ENCODE assay signal across 11 cellular contexts in the genomic region with DNA sequence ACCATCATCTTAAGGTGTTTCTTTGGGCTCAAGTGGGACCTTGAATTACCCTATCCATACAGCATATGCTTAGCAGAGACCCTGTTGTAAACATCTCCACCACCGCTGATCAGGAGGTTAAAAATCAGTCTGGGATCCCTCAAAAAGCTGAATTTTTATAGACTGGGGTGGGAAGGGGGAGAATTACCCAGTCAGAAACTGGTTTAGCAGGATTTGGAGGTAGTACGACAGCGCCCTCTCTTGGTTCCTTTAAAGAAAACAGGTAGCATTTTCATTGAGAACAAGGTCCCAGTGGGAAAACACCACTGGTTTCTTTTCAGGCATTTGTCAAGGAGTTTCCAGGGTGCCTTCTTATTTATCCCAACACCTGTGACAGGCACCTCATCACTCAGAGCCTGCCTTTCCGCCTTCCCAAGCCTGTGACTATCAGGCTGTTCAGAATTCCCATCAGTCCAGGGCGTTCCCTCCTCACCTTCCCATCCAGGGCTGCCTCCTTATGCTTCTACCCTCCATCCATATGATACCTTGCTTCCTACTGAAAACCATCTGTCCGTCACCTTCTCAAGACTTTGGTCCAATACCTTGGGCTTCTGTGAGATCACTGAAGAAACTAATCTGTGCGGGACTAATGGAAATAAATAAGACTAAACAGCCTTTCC.
DNase-seq lines count a peak whose midpoint lies in the region; ATAC-seq and TF ChIP-seq lines count a peak whose summit lies in the region.
"Had no signal": no experiment of that assay in that cellular context is flagged by ENCODE, and none has a peak within 500 bp of the region (broad histone marks: within the 10 kb centered on the region; RNA-seq: fewer than 3 reads in every experiment).

No MANE protein-coding gene starts in this region.

- TF ChIP-seq CTCF in AG04449 (IDR thresholded peaks at IDR 0.05; ENCODE audit: insufficient read depth, low read length, missing control alignments) (peak; percentile 53), HFF-Myc (IDR thresholded peaks at IDR 0.05; ENCODE audit: low read depth, low read length, missing control alignments) (peak; percentile 17), RWPE2 (IDR thresholded peaks at IDR 0.05; ENCODE audit: poor library complexity, severe bottlenecking) (peak; percentile 32), uterus (IDR thresholded peaks at IDR 0.05) (no peak), adrenal gland (IDR thresholded peaks at IDR 0.05) (no peak), gastrocnemius medialis (IDR thresholded peaks at IDR 0.05 in 4 of 5, conservative IDR thresholded peaks at IDR 0.05 in 1 of 5) (no peak)

- CTCF ChIA-PET in AG04449 (lab: Yijun Ruan, JAX): interaction anchor here (0.8 to 3.4 kb wide), 15 partner anchors 8 to 506 kb away, joined by 3 to 51 read pairs (median 5); no protein-coding TSS in a partner anchor

- H3K9me3 ChIP-seq in RWPE2 (ENCODE audit: severe bottlenecking) (no peaks in the 10 kb centered on the region), uterus (no peaks in the 10 kb centered on the region), adrenal gland (replicated peaks in 1 of 3) (no peaks in the 10 kb centered on the region), gastrocnemius medialis (no peaks in the 10 kb centered on the region)

- no peak for DNase-seq in AG04449 (ENCODE audit: low read depth, low spot score)
- no peak for DNase-seq in HFF-Myc (ENCODE audit: extremely low read depth, low read depth)
- no peak for DNase-seq in RWPE2 (ENCODE audit: low spot score)
- DNase-seq in hepatic stellate cell (ENCODE audit: low spot score): peak; percentile 39
- DNase-seq in uterus: no peak
- DNase-seq in adrenal gland: no peak
- no peak for DNase-seq in gastrocnemius medialis
- DNase-seq: activated T-cell treated with anti-CD3 and anti-CD28 coated beads, Interleukin-2, amount 50 U/mL, for 24 hours; CD4-positive, CD25-positive, alpha-beta regulatory T cell; NCI-H1105 treated with DMSO at 0.1 percent for 48 hours had no signal

- ATAC-seq in RWPE2 (ENCODE audit: low read depth) (no peak), HG03025 (IDR thresholded peaks at IDR 0.05; ENCODE audit: low FRiP score, unreplicated experiment) (no peak), gastrocnemius medialis (no peak)

- H3K27me3 ChIP-seq in RWPE2 (ENCODE audit: insufficient read depth, poor library complexity, severe bottlenecking): peaks cover 4% of the 10 kb centered on the region
- H3K27me3 ChIP-seq in uterus: no peaks in the 10 kb centered on the region
- no peaks in the 10 kb centered on the region for H3K27me3 ChIP-seq in adrenal gland
- H3K27me3 ChIP-seq in gastrocnemius medialis: peaks cover 0 to 4% (median 0%) of the 10 kb centered on the region in 3 donors

- POLR2A ChIA-PET in AG04449 (lab: Yijun Ruan, JAX): no interaction called here

- H3K27ac ChIP-seq in RWPE2 (ENCODE audit: poor library complexity, severe bottlenecking) (no peak overlapping the region), uterus (no peak overlapping the region), adrenal gland (no peak overlapping the region), gastrocnemius medialis (no peak overlapping the region)

- intact Hi-C loops in uterus (cut with DNase I; ENCODE audit: low total_unique reads): no loop called here
- intact Hi-C loops in adrenal gland (cut with DNase I): no loop called here
- intact Hi-C loops in gastrocnemius medialis (cut with DNase I; ENCODE audit: low total_unique reads): no loop called here

- H3K4me3 ChIP-seq in AG04449 (ENCODE audit: low read depth, low read length) (no peak overlapping the region), HFF-Myc (replicated peaks; ENCODE audit: low read depth, low read length) (no peak overlapping the region), RWPE2 (ENCODE audit: severe bottlenecking) (no peak overlapping the region), uterus (no peak overlapping the region), adrenal gland (no peak overlapping the region), gastrocnemius medialis (no peak overlapping the region)

- WGBS in adrenal gland, 4 donors: 44 to 51% (median 46%) methylated on average over 7 of the region's 7 CpGs

- TF ChIP-seq POLR2A in uterus (IDR thresholded peaks at IDR 0.05) (no peak), adrenal gland (IDR thresholded peaks at IDR 0.05) (no peak), gastrocnemius medialis (IDR thresholded peaks at IDR 0.05) (no peak)

- H3K36me3 ChIP-seq in RWPE2 (ENCODE audit: low read depth) (no peaks in the 10 kb centered on the region), uterus (no peaks in the 10 kb centered on the region), adrenal gland (replicated peaks in 1 of 2) (no peaks in the 10 kb centered on the region), gastrocnemius medialis (no peaks in the 10 kb centered on the region)

- in situ Hi-C loops in gastrocnemius medialis (cut with MboI; ENCODE audit: low sequenced_read_pairs in 4 of 4): loop anchor here in 3 of 4 donors (25.0 kb wide), 2 partner anchors 440 to 465 kb away; a partner anchor contains a TSS

- no peaks in the 10 kb centered on the region for H3K4me1 ChIP-seq in RWPE2 (ENCODE audit: insufficient read depth, poor library complexity, severe bottlenecking)
- no peaks in the 10 kb centered on the region for H3K4me1 ChIP-seq in uterus
- no peaks in the 10 kb centered on the region for H3K4me1 ChIP-seq in adrenal gland (replicated peaks in 1 of 2)
- no peaks in the 10 kb centered on the region for H3K4me1 ChIP-seq in gastrocnemius medialis

Comparison
In these comparisons a context has a peak if more than half of its experiments do, and no peak if none do; other contexts are left out.
1. CTCF ChIP-seq: peak in AG04449 (single experiment), HFF-Myc (single experiment) and RWPE2 (single experiment); none in uterus (0 of 4), adrenal gland (0 of 6) and gastrocnemius medialis (0 of 5).